In the genomic region with DNA sequence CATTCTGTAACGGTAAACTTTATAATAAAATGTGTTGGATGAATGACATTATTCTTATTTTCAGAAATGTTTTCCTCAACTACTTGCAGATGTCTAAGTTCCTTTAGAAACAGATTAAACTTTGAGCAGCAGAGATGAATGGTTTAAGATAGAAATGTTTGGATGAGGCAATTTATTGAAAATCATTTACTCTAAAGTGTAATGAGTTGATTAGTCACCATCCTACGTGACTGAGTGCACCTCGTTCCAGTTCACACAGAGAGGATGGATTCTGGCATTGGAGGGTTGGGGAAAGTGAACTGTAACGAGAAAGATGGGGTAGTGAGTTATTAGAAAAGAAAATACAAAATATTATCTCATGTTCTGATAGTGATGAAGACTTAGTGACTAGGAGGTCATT, we compare ENCODE assay signal across 24 cellular contexts. TPM values are rescaled to one million over a fixed set of nuclear protein-coding genes. Genes with fewer than 3 reads are reported as not detected.
DNase-seq lines count a peak whose midpoint lies in the region; ATAC-seq, FAIRE-seq and TF ChIP-seq lines count a peak whose summit lies in the region.
"Had no signal": no experiment of that assay in that cellular context is flagged by ENCODE, and none has a peak within 500 bp of the region (broad histone marks: within the 10 kb centered on the region; RNA-seq: fewer than 3 reads in every experiment).

No MANE protein-coding gene starts in this region.

- H3K4me1 ChIP-seq in foreskin keratinocyte: no peaks in the 10 kb centered on the region
- no peaks in the 10 kb centered on the region for H3K4me1 ChIP-seq in small intestine (ENCODE audit: control insufficient read depth in 2 of 2, insufficient read depth in 1 of 2, low read depth in 1 of 2, low read length in 1 of 2)
- no peaks in the 10 kb centered on the region for H3K4me1 ChIP-seq in spleen
- H3K4me1 ChIP-seq: SJCRH30 had no signal

- no peak overlapping the region for H3K4me3 ChIP-seq in small intestine (ENCODE audit: low read depth in 1 of 2, low read length in 2 of 2)
- H3K4me3 ChIP-seq in spleen: no peak overlapping the region
- H3K4me3 ChIP-seq: SJCRH30 had no signal

- DNase-seq in NCI-H1417 (lab: John Stamatoyannopoulos, UW): peak in 2 of 3 experiments; percentile 25 to 70
- no peak for DNase-seq in NCI-H1417 treated with DMSO at 0.1 percent for 48 hours (lab: John Stamatoyannopoulos, UW)
- peak; percentile 68 for DNase-seq in NCI-H748 (lab: John Stamatoyannopoulos, UW; ENCODE audit: unreplicated experiment)
- DNase-seq in foreskin keratinocyte: no peak
- DNase-seq in small intestine: peak; percentile 22
- DNase-seq in spleen: no peak
- no peak for DNase-seq in putamen (ENCODE audit: low spot score)
- no peak for DNase-seq in NCI-H1436 treated with DMSO at 0.1 percent for 48 hours (lab: John Stamatoyannopoulos, UW)
- DNase-seq: COR-L47; HFFc6; NCI-H1092 treated with DMSO at 0.1 percent for 48 hours; NCI-H2029 treated with DMSO at 0.1 percent for 48 hours; NCI-H2227 treated with DMSO at 0.1 percent for 48 hours; NCI-H524; NK-92 treated with Interleukin-12 subunit alpha and Interleukin-12 subunit beta, amount 100 ng/mL, for 24 hours; RPMI8226; SW 1271 had no signal

- TF ChIP-seq POLR2A in spleen (IDR thresholded peaks at IDR 0.05): no peak

- TF ChIP-seq CTCF in foreskin keratinocyte (conservative IDR thresholded peaks at IDR 0.05) (no peak), spleen (IDR thresholded peaks at IDR 0.05 in 8 of 11, conservative IDR thresholded peaks at IDR 0.05 in 3 of 11) (no peak)

- H3K27me3 ChIP-seq in foreskin keratinocyte: no peaks in the 10 kb centered on the region
- H3K27me3 ChIP-seq in small intestine (ENCODE audit: control insufficient read depth in 2 of 2, insufficient read depth in 2 of 2, low read length in 2 of 2): no peaks in the 10 kb centered on the region
- H3K27me3 ChIP-seq in spleen (replicated peaks in 1 of 7): no peaks in the 10 kb centered on the region
- H3K27me3 ChIP-seq: SJCRH30 had no signal

- no peaks in the 10 kb centered on the region for H3K9me3 ChIP-seq in small intestine (ENCODE audit: control insufficient read depth, low read depth)
- no peaks in the 10 kb centered on the region for H3K9me3 ChIP-seq in spleen
- H3K9me3 ChIP-seq: SJCRH30 had no signal

- H3K27ac ChIP-seq in foreskin keratinocyte (no peak overlapping the region), small intestine (ENCODE audit: low read depth in 1 of 2, low read length in 1 of 2) (no peak overlapping the region), spleen (no peak overlapping the region)
- H3K27ac ChIP-seq: C4-2B, SJCRH30 had no signal

- WGBS in small intestine, 3 donors: 47 to 59% (median 56%) methylated on average over 4 of the region's 4 CpGs
- WGBS in spleen, 5 donors: 71 to 89% (median 77%) methylated on average over 4 of the region's 4 CpGs

- no peak for FAIRE-seq in small intestine (lab: Jason Lieb, UNC)
- FAIRE-seq: A204.1, GM19239, H54 had no signal

- intact Hi-C loops in spleen (cut with DNase I; ENCODE audit: low total_unique reads): no loop called here

- no peaks in the 10 kb centered on the region for H3K36me3 ChIP-seq in small intestine (ENCODE audit: control insufficient read depth in 2 of 2, insufficient read depth in 2 of 2, low read length in 2 of 2)
- no peaks in the 10 kb centered on the region for H3K36me3 ChIP-seq in spleen
- H3K36me3 ChIP-seq: SJCRH30 had no signal

- peak; percentile 33 for ATAC-seq in foreskin keratinocyte

RNA-seq across cellular contexts. Expression of a gene that starts 28.7 kb away (rescaled TPM):
- total RNA-seq in foreskin keratinocyte (4.7 and 6.9 TPM in 2 replicates), spleen (10 to 100 TPM; 32.1 to 64.8 (median 35.2) TPM)
- polyA plus RNA-seq in foreskin keratinocyte (2.7 and 5.0 TPM in 2 replicates), small intestine (10 to 100 TPM; 21.0 to 72.1 (median 65.3) TPM), spleen (10 to 100 TPM in 2 of 3 donors, 1 to 10 TPM in 1; 7.2 to 12.7 (median 11.4) TPM)
- total RNA-seq: OCI-LY7 had no signal

RNA-seq across cellular contexts. Expression of a gene that starts 38.2 kb away (rescaled TPM):
- total RNA-seq in foreskin keratinocyte (0.27 and 0.39 TPM in 2 replicates), spleen (not detected)
- polyA plus RNA-seq in foreskin keratinocyte (0.49 and 0.59 TPM in 2 replicates), small intestine (1 to 10 TPM in 1 of 3 donors, under 1 TPM in 1, not detected in 1; 0.67 to 1.6 TPM), spleen (under 1 TPM in 1 of 3 donors, not detected in 2; 0.08 TPM)
- total RNA-seq: HFFc6, MCF 10A, OCI-LY7 had no signal

Comparison
In these comparisons a context has a peak if more than half of its experiments do, and no peak if none do; other contexts are left out.
1. DNase-seq: peak in NCI-H1417 (2 of 3), NCI-H748 (single experiment) and small intestine (single experiment); none in NCI-H1417 treated with DMSO at 0.1 percent for 48 hours (single experiment), foreskin keratinocyte (0 of 2), spleen (single experiment), putamen (single experiment) and NCI-H1436 treated with DMSO at 0.1 percent for 48 hours (single experiment).